In genomic region chr4:53012738-53013137, GRCh38 we compare ENCODE assay signal across 8 cellular contexts.
DNase-seq lines count a peak whose midpoint lies in the region; ATAC-seq and TF ChIP-seq lines count a peak whose summit lies in the region.

No MANE protein-coding gene starts in this region.

- H3K36me3 ChIP-seq in vagina (no peaks in the 10 kb centered on the region), MG63 (peaks cover 16% of the 10 kb centered on the region)

- H3K27me3 Mint-ChIP-seq in stimulated activated naive CD8-positive, alpha-beta T cell treated with anti-CD3 and anti-CD28 coated beads, Interleukin-15, Interleukin-2, amounts not matched to agents 100 ng/mL and 50 ng/mL, for 24 hours, result no peaks in the 10 kb centered on the region
- no peaks in the 10 kb centered on the region for H3K27me3 Mint-ChIP-seq in chondrocyte (ENCODE audit: low read depth)

- H3K4me3 ChIP-seq in vagina (no peak overlapping the region), MG63 (no peak overlapping the region)

- H3K4me3 Mint-ChIP-seq in stimulated activated naive CD8-positive, alpha-beta T cell treated with anti-CD3 and anti-CD28 coated beads, Interleukin-15, Interleukin-2, amounts not matched to agents 100 ng/mL and 50 ng/mL, for 24 hours, result peak overlapping the region; percentile 36
- H3K4me3 Mint-ChIP-seq in chondrocyte (ENCODE audit: unreplicated experiment), result no peak overlapping the region

- peaks cover 41% of the 10 kb centered on the region for H3K4me1 ChIP-seq in vagina

- no peak for ATAC-seq in stimulated activated naive CD8-positive, alpha-beta T cell treated with anti-CD3 and anti-CD28 coated beads, Interleukin-15, Interleukin-2, amounts not matched to agents 100 U/mL and 50 U/mL, for 24 hours
- ATAC-seq in HG03460 (IDR thresholded peaks at IDR 0.05; ENCODE audit: unreplicated experiment), result peak; percentile 80

- peak overlapping the region; percentile 35 for H3K27ac ChIP-seq in vagina

- peak overlapping the region; percentile 66 for H3K27ac Mint-ChIP-seq in stimulated activated naive CD8-positive, alpha-beta T cell treated with anti-CD3 and anti-CD28 coated beads, Interleukin-15, Interleukin-2, amounts not matched to agents 100 ng/mL and 50 ng/mL, for 24 hours
- peak overlapping the region; percentile 27 for H3K27ac Mint-ChIP-seq in chondrocyte (ENCODE audit: unreplicated experiment)

- intact Hi-C loops in vagina (cut with DNase I), result no loop called here

- peaks cover 25% of the 10 kb centered on the region for H3K36me3 Mint-ChIP-seq in stimulated activated naive CD8-positive, alpha-beta T cell treated with anti-CD3 and anti-CD28 coated beads, Interleukin-15, Interleukin-2, amounts not matched to agents 100 ng/mL and 50 ng/mL, for 24 hours (ENCODE audit: low read depth)
- H3K36me3 Mint-ChIP-seq in chondrocyte (ENCODE audit: low read depth), result no peaks in the 10 kb centered on the region

- H3K9me3 Mint-ChIP-seq in stimulated activated naive CD8-positive, alpha-beta T cell treated with anti-CD3 and anti-CD28 coated beads, Interleukin-15, Interleukin-2, amounts not matched to agents 100 ng/mL and 50 ng/mL, for 24 hours, result peaks cover 8% of the 10 kb centered on the region
- no peaks in the 10 kb centered on the region for H3K9me3 Mint-ChIP-seq in chondrocyte (ENCODE audit: low read depth)

- TF ChIP-seq CTCF in chondrocyte (IDR thresholded peaks at IDR 0.05), result no peak
- TF ChIP-seq CTCF in vagina (IDR thresholded peaks at IDR 0.05), result no peak

- no peak for TF ChIP-seq POLR2A in vagina (IDR thresholded peaks at IDR 0.05)

- peaks cover 23% of the 10 kb centered on the region for H3K4me1 Mint-ChIP-seq in stimulated activated naive CD8-positive, alpha-beta T cell treated with anti-CD3 and anti-CD28 coated beads, Interleukin-15, Interleukin-2, amounts not matched to agents 100 ng/mL and 50 ng/mL, for 24 hours (ENCODE audit: low read depth)
- peaks cover 66% of the 10 kb centered on the region for H3K4me1 Mint-ChIP-seq in chondrocyte (ENCODE audit: low read depth)

- no peak for DNase-seq in stimulated activated naive CD8-positive, alpha-beta T cell treated with anti-CD3 and anti-CD28 coated beads, Interleukin-15, Interleukin-2, amounts not matched to agents 100 U/mL and 50 U/mL, for 24 hours
- DNase-seq in chondrocyte (ENCODE audit: low spot score) (no peak), vagina (ENCODE audit: extremely low spot score in 2 of 2) (no peak), MG63 (no peak), SW480 (ENCODE audit: low spot score) (no peak)
- DNase-seq in activated CD8-positive, alpha-beta memory T cell treated with anti-CD3 and anti-CD28 coated beads, Interleukin-2, amount 50 U/mL, for 48 hours, result no peak

- no peaks in the 10 kb centered on the region for H3K27me3 ChIP-seq in vagina
- H3K27me3 ChIP-seq in MG63, result no peaks in the 10 kb centered on the region

- H3K9me3 ChIP-seq in vagina, result no peaks in the 10 kb centered on the region
- no peaks in the 10 kb centered on the region for H3K9me3 ChIP-seq in MG63
